In genomic region chr10:108338146-108338545, GRCh38 we compare ENCODE assay signal across 18 cellular contexts.
A peak's percentile ranks its signal among the peaks of the same experiment; 100 is the strongest.
DNase-seq lines count a peak whose midpoint lies in the region; ATAC-seq and TF ChIP-seq lines count a peak whose summit lies in the region.
"Had no signal": no experiment of that assay in that cellular context is flagged by ENCODE, and none has a peak within 500 bp of the region (broad histone marks: within the 10 kb centered on the region; RNA-seq: fewer than 3 reads in every experiment).

No MANE protein-coding gene starts in this region.

- H3K27ac ChIP-seq in epithelial cell of prostate: peak overlapping the region; percentile 18
- H3K27ac ChIP-seq in osteoblast (ENCODE audit: low read depth, low read length): no peak overlapping the region

- H3K36me3 ChIP-seq in osteoblast (ENCODE audit: insufficient read depth, low read length): no peaks in the 10 kb centered on the region
- H3K36me3 ChIP-seq: BE2C had no signal

- no peaks in the 10 kb centered on the region for H3K9me3 ChIP-seq in osteoblast (ENCODE audit: low read depth, low read length)
- H3K9me3 ChIP-seq: BE2C had no signal

- H3K79me2 ChIP-seq in osteoblast (ENCODE audit: insufficient read depth, low read length): no peaks in the 10 kb centered on the region

- H3K4me3 Mint-ChIP-seq in HFFc6: no peak overlapping the region
- no peak overlapping the region for H3K4me3 Mint-ChIP-seq in stimulated activated memory B cell treated with anti-CD40 and anti-IgM and Interleukin-4, amounts not matched to agents 10 μg/mL and 1 μg/mL and 100 μg/mL, for 72 hours
- H3K4me3 Mint-ChIP-seq: CD4-positive, CD25-positive, alpha-beta regulatory T cell; CD8-positive, alpha-beta memory T cell; GM23338 had no signal

- no peak overlapping the region for H2AFZ ChIP-seq in osteoblast (ENCODE audit: low read length)
- H2AFZ ChIP-seq: GM23338 had no signal

- H3K9me3 Mint-ChIP-seq in HFFc6: peaks cover 4% of the 10 kb centered on the region
- no peaks in the 10 kb centered on the region for H3K9me3 Mint-ChIP-seq in stimulated activated memory B cell treated with anti-CD40 and anti-IgM and Interleukin-4, amounts not matched to agents 10 μg/mL and 1 μg/mL and 100 μg/mL, for 72 hours
- H3K9me3 Mint-ChIP-seq: GM23338 had no signal

- no peaks in the 10 kb centered on the region for H3K27me3 ChIP-seq in osteoblast (ENCODE audit: insufficient read depth, low read length)
- H3K27me3 ChIP-seq: BE2C had no signal

- H3K4me2 ChIP-seq in osteoblast (ENCODE audit: insufficient read depth, low read length): no peak overlapping the region
- H3K4me2 ChIP-seq: GM23338 had no signal

- no peaks in the 10 kb centered on the region for H3K4me1 ChIP-seq in osteoblast (ENCODE audit: insufficient read depth, low read length)
- H3K4me1 ChIP-seq: BE2C had no signal

- H4K20me1 ChIP-seq in osteoblast (ENCODE audit: insufficient read depth, low read length): no peaks in the 10 kb centered on the region

- peaks cover 1% of the 10 kb centered on the region for H3K27me3 Mint-ChIP-seq in HFFc6 (ENCODE audit: insufficient read depth)
- no peaks in the 10 kb centered on the region for H3K27me3 Mint-ChIP-seq in stimulated activated memory B cell treated with anti-CD40 and anti-IgM and Interleukin-4, amounts not matched to agents 10 μg/mL and 1 μg/mL and 100 μg/mL, for 72 hours
- H3K27me3 Mint-ChIP-seq: CD4-positive, CD25-positive, alpha-beta regulatory T cell; CD8-positive, alpha-beta memory T cell had no signal

- no peak overlapping the region for H3K4me3 ChIP-seq in osteoblast (ENCODE audit: insufficient read depth, low read length)
- H3K4me3 ChIP-seq: GM23338 had no signal

- TF ChIP-seq CTCF in HFFc6 (IDR thresholded peaks at IDR 0.05): no peak
- TF ChIP-seq CTCF in osteoblast (IDR thresholded peaks at IDR 0.05; ENCODE audit: extremely low read depth, low read depth, low read length): no peak

- DNase-seq in HFFc6: no peak
- peak; percentile 42 for DNase-seq in NCI-H69 (lab: John Stamatoyannopoulos, UW)
- DNase-seq in epithelial cell of prostate (ENCODE audit: low read depth, low spot score): no peak
- peak; percentile 0 for DNase-seq in osteoblast (ENCODE audit: insufficient read length, low spot score, missing footprints)
- no peak for DNase-seq in ureter (ENCODE audit: low spot score)
- DNase-seq in GM03348 (ENCODE audit: low spot score): no peak
- DNase-seq: BE2C; C1 segment of cervical spinal cord; CD4-positive, CD25-positive, alpha-beta regulatory T cell; CD8-positive, alpha-beta memory T cell; COR-L47; DMS 273 treated with DMSO at 0.1 percent for 48 hours; DMS53; DND-41; EL; HCEC 1CT had no signal

- no peak for ATAC-seq in stimulated activated memory B cell treated with anti-CD40 and anti-IgM and Interleukin-4, amounts not matched to agents 10 μg/mL and 1 μg/mL and 100 μg/mL, for 72 hours
- ATAC-seq: GM23338 had no signal

- H3K36me3 Mint-ChIP-seq in HFFc6 (ENCODE audit: low read depth): no peaks in the 10 kb centered on the region
- H3K36me3 Mint-ChIP-seq in stimulated activated memory B cell treated with anti-CD40 and anti-IgM and Interleukin-4, amounts not matched to agents 10 μg/mL and 1 μg/mL and 100 μg/mL, for 72 hours: no peaks in the 10 kb centered on the region
- H3K36me3 Mint-ChIP-seq: CD4-positive, CD25-positive, alpha-beta regulatory T cell had no signal

- peak overlapping the region; percentile 1; the same call in 1 of the 2 replicates for H3K27ac Mint-ChIP-seq in HFFc6
- H3K27ac Mint-ChIP-seq in stimulated activated memory B cell treated with anti-CD40 and anti-IgM and Interleukin-4, amounts not matched to agents 10 μg/mL and 1 μg/mL and 100 μg/mL, for 72 hours: no peak overlapping the region
- H3K27ac Mint-ChIP-seq: CD4-positive, CD25-positive, alpha-beta regulatory T cell; CD8-positive, alpha-beta memory T cell; GM23338 had no signal

- H3K4me1 Mint-ChIP-seq in HFFc6 (ENCODE audit: low read depth): peaks cover 10% of the 10 kb centered on the region; the same call in 1 of the 2 replicates
- no peaks in the 10 kb centered on the region for H3K4me1 Mint-ChIP-seq in stimulated activated memory B cell treated with anti-CD40 and anti-IgM and Interleukin-4, amounts not matched to agents 10 μg/mL and 1 μg/mL and 100 μg/mL, for 72 hours
- H3K4me1 Mint-ChIP-seq: CD4-positive, CD25-positive, alpha-beta regulatory T cell; CD8-positive, alpha-beta memory T cell had no signal

Comparison
In these comparisons a context has a peak if more than half of its experiments do, and no peak if none do; other contexts are left out.
1. DNase-seq: peak in NCI-H69 (single experiment) and osteoblast (single experiment); none in HFFc6 (single experiment), epithelial cell of prostate (single experiment), ureter (single experiment) and GM03348 (single experiment).